3 cellular contexts compared by ENCODE assay signal in genomic region chr5:754143-754632, GRCh38. TPM values are rescaled to one million over a fixed set of nuclear protein-coding genes. Genes with fewer than 3 reads are reported as not detected.
"Had no signal": no experiment of that assay in that cellular context is flagged by ENCODE, and none has a peak within 500 bp of the region (broad histone marks: within the 10 kb centered on the region; RNA-seq: fewer than 3 reads in every experiment).

No MANE protein-coding gene starts in this region.

RNA-seq across cellular contexts. Expression of gene ZDHHC11B, which starts 30.3 kb away (rescaled TPM):
- total RNA-seq: activated CD4-positive, alpha-beta T cell treated with anti-CD3 and anti-CD28 coated beads, Interleukin-2, amount 10 ng/mL, durations not matched to agents 24 days and 14 days; fibroblast of villous mesenchyme had no signal
- polyA plus RNA-seq: immature natural killer cell had no signal
